In the genomic region with DNA sequence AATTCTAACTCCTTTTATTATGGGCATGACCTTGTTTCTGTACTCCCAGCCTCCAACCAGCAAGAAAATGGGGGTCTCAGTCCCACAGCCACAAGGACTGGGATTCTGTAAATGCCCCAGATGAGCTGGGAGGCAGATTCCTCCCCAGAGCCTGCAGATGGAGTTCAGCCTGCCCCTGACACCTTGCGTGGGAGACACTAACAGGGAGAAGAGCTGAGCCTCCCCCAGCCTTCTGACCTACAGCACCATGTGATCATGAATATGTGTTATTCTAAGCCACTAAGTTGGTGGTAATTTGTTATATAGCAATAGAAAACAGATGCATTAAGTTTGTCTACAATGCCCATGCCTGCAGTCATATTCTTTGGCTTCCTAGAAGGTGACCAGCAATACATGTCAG, we compare ENCODE assay signal across 16 cellular contexts. TPM values are rescaled to one million over a fixed set of nuclear protein-coding genes. Genes with fewer than 3 reads are reported as not detected.
DNase-seq lines count a peak whose midpoint lies in the region; TF ChIP-seq lines count a peak whose summit lies in the region.
"Had no signal": no experiment of that assay in that cellular context is flagged by ENCODE, and none has a peak within 500 bp of the region (broad histone marks: within the 10 kb centered on the region; RNA-seq: fewer than 3 reads in every experiment).

No MANE protein-coding gene starts in this region.

- TF ChIP-seq POLR2A in suprapubic skin (IDR thresholded peaks at IDR 0.05) = no peak
- TF ChIP-seq POLR2A in Peyer's patch (IDR thresholded peaks at IDR 0.05) = no peak

- H3K27ac ChIP-seq in mammary epithelial cell (ENCODE audit: insufficient read depth, low read depth, low read length) = peak overlapping the region; percentile 36
- peak overlapping the region; percentile 83 for H3K27ac ChIP-seq in suprapubic skin
- H3K27ac ChIP-seq in Peyer's patch = no peak overlapping the region

- CTCF ChIA-PET in mammary epithelial cell (lab: Charles Lee; ENCODE audit: low non-redundant PET) = no interaction called here

- H3K4me2 ChIP-seq in mammary epithelial cell (ENCODE audit: insufficient read depth, low read depth, low read length) = peak overlapping the region; percentile 45

- H3K27me3 ChIP-seq in mammary epithelial cell (ENCODE audit: insufficient read depth, low read length) = no peaks in the 10 kb centered on the region
- no peaks in the 10 kb centered on the region for H3K27me3 ChIP-seq in suprapubic skin
- H3K27me3 ChIP-seq in Peyer's patch = no peaks in the 10 kb centered on the region

- in situ Hi-C loops in mammary epithelial cell (cut with MboI; ENCODE audit: low sequenced_read_pairs in 2 of 2) = no loop called here
- in situ Hi-C loops in GM13976 (cut with MboI; ENCODE audit: low sequenced_read_pairs, unreplicated experiment) = no loop called here

- no peak for TF ChIP-seq CTCF in mammary epithelial cell (conservative IDR thresholded peaks at IDR 0.05 in 1 of 2, IDR thresholded peaks at IDR 0.05 in 1 of 2; ENCODE audit: extremely low read depth in 1 of 2, insufficient read depth in 1 of 2, low read depth in 1 of 2, low read length in 2 of 2)
- no peak for TF ChIP-seq CTCF in suprapubic skin (IDR thresholded peaks at IDR 0.05)
- TF ChIP-seq CTCF in Peyer's patch (IDR thresholded peaks at IDR 0.05) = no peak
- no peak for TF ChIP-seq CTCF in GM13976 (IDR thresholded peaks at IDR 0.05; ENCODE audit: borderline replicate concordance, control extremely low read depth, extremely low read depth, insufficient read depth, missing control alignments)

- H3K4me3 ChIP-seq in mammary epithelial cell (replicated peaks in 1 of 3; ENCODE audit: insufficient read depth in 1 of 3, low read depth in 2 of 3, low read length in 3 of 3) (no peak overlapping the region), suprapubic skin (no peak overlapping the region), Peyer's patch (no peak overlapping the region)

- no peak overlapping the region for H3K9ac ChIP-seq in mammary epithelial cell (ENCODE audit: insufficient read depth, low read length)

- intact Hi-C loops in mammary epithelial cell (cut with micrococcal nuclease) = loop anchor here (5.0 kb wide), 1 partner anchor 166 kb away; no protein-coding TSS in a partner anchor

- no peak for TF ChIP-seq EP300 in suprapubic skin (IDR thresholded peaks at IDR 0.05)

- DNase-seq in NCI-H226 (peak; percentile 40), mammary epithelial cell (no peak), kidney glomerular epithelial cell (lab: John Stamatoyannopoulos, UW) (peak; percentile 16), suprapubic skin (ENCODE audit: low spot score in 2 of 2) (no peak), Peyer's patch (no peak), GM13976 (ENCODE audit: low spot score) (no peak), AG08395 (ENCODE audit: low spot score) (no peak), Kasumi-1 (lab: John Stamatoyannopoulos, UW) (no peak)
- DNase-seq: Calu3; CD4-positive, alpha-beta T cell; H7; Karpas-422; NCI-H1436 treated with DMSO at 0.1 percent for 48 hours; NCI-H2227 treated with DMSO at 0.1 percent for 48 hours; NCI-H526 treated with DMSO at 0.1 percent for 48 hours; OCI-M1 had no signal

- H3K4me1 ChIP-seq in mammary epithelial cell (ENCODE audit: insufficient read depth, low read length) (peaks cover 54% of the 10 kb centered on the region), suprapubic skin (peaks cover 61% of the 10 kb centered on the region), Peyer's patch (peaks cover 0 to 19% (median 0%) of the 10 kb centered on the region in 4 donors)

- no peak overlapping the region for H2AFZ ChIP-seq in mammary epithelial cell (ENCODE audit: low read depth, low read length)

- H4K20me1 ChIP-seq in mammary epithelial cell (ENCODE audit: insufficient read depth, low read length) = no peaks in the 10 kb centered on the region

- H3K9me3 ChIP-seq in mammary epithelial cell (replicated peaks; ENCODE audit: insufficient read depth, low read length) (no peaks in the 10 kb centered on the region), suprapubic skin (no peaks in the 10 kb centered on the region), Peyer's patch (no peaks in the 10 kb centered on the region)

- dilution Hi-C loops in mammary epithelial cell (cut with HindIII; ENCODE audit: low sequenced_read_pairs) = no loop called here

- 100% methylated on average over 1 of the region's 1 CpG for WGBS in mammary epithelial cell (ENCODE audit: low coverage, missing lambda C conversion rate)
- no CpG with 5 or more reads among the region's 1 CpG for WGBS in suprapubic skin

- H3K79me2 ChIP-seq in mammary epithelial cell (ENCODE audit: insufficient read depth, low read length) = no peaks in the 10 kb centered on the region

- no TSS peak for BruUV-seq in mammary epithelial cell (replicated peaks; lab: Mats Ljungman, UMichigan)

- H3K36me3 ChIP-seq in mammary epithelial cell (ENCODE audit: insufficient read depth, low read length) (no peaks in the 10 kb centered on the region), suprapubic skin (no peaks in the 10 kb centered on the region), Peyer's patch (no peaks in the 10 kb centered on the region)

RNA-seq across cellular contexts. Expression of a gene that starts 39.7 kb away (rescaled TPM):
- total RNA-seq in mammary epithelial cell = 1 to 10 TPM in 1 of 2 donors, under 1 TPM in 1; 0.33 to 1.4 TPM
- polyA plus RNA-seq in mammary epithelial cell = 0.52 TPM
- polyA minus RNA-seq in mammary epithelial cell = not detected
- total RNA-seq in suprapubic skin = 10 to 100 TPM; 13.3 to 15.8 (median 15.7) TPM
- total RNA-seq in Peyer's patch = 10 to 100 TPM in 1 of 4 donors, 1 to 10 TPM in 3; 2.5 to 10.6 (median 8.9) TPM
- total RNA-seq: CD4-positive, alpha-beta T cell had no signal

Comparison
In these comparisons a context has a peak if more than half of its experiments do, and no peak if none do; other contexts are left out.
1. DNase-seq: peak in NCI-H226 (single experiment) and kidney glomerular epithelial cell (single experiment); none in mammary epithelial cell (single experiment), suprapubic skin (0 of 2), Peyer's patch (0 of 3), GM13976 (single experiment), AG08395 (single experiment) and Kasumi-1 (0 of 2).
2. H3K27ac ChIP-seq: peak in mammary epithelial cell (single experiment) and suprapubic skin (single experiment); none in Peyer's patch (0 of 4).